8 cellular contexts compared by ENCODE assay signal in genomic region chr2:196798980-196799379, GRCh38. TPM values are rescaled to one million over a fixed set of nuclear protein-coding genes. Genes with fewer than 3 reads are reported as not detected.
DNase-seq lines count a peak whose midpoint lies in the region; ATAC-seq and TF ChIP-seq lines count a peak whose summit lies in the region.

No MANE protein-coding gene starts in this region.

- H3K36me3 Mint-ChIP-seq in activated CD4-positive, alpha-beta T cell treated with anti-CD3 and anti-CD28 coated beads, Interleukin-2, amount 10 ng/mL, durations not matched to agents 7 days and 5 days (ENCODE audit: low read depth): peaks cover 23% of the 10 kb centered on the region

- H3K27ac ChIP-seq in colonic mucosa: peak overlapping the region; percentile 47

- H3K27me3 Mint-ChIP-seq in activated CD4-positive, alpha-beta T cell treated with anti-CD3 and anti-CD28 coated beads, Interleukin-2, amount 10 ng/mL, durations not matched to agents 7 days and 5 days: no peaks in the 10 kb centered on the region

- ATAC-seq in GM21447 (IDR thresholded peaks at IDR 0.05; ENCODE audit: unreplicated experiment): no peak

- H3K9me3 ChIP-seq in colonic mucosa: no peaks in the 10 kb centered on the region

- H3K4me3 ChIP-seq in LNCaP clone FGC (ENCODE audit: low read depth, low read length) (peak overlapping the region; percentile 93), colonic mucosa (peak overlapping the region; percentile 63)

- TF ChIP-seq CTCF in LNCaP clone FGC (IDR thresholded peaks at IDR 0.05; ENCODE audit: control insufficient read depth, extremely low read depth, insufficient read depth) (no peak), colonic mucosa (IDR thresholded peaks at IDR 0.05) (no peak)

- H3K9ac ChIP-seq in colonic mucosa (ENCODE audit: low read depth in 2 of 2, low read length in 2 of 2): peak overlapping the region; percentile 71 to 77

- DNase-seq in activated CD4-positive, alpha-beta T cell treated with anti-CD3 and anti-CD28 coated beads, Interleukin-2, amount 10 ng/mL, durations not matched to agents 7 days and 5 days: no peak
- no peak for DNase-seq in activated CD4-positive, alpha-beta T cell treated with anti-CD3 and anti-CD28 coated beads for 1 hour
- DNase-seq in LNCaP clone FGC (ENCODE audit: low read depth): no peak
- DNase-seq in colonic mucosa: no peak
- DNase-seq in myocyte (ENCODE audit: low read depth): peak; percentile 7
- no peak for DNase-seq in mesenteric fat pad (ENCODE audit: low spot score)
- no peak for DNase-seq in NOMO-1 treated with DMSO at 0.1 percent for 48 hours (lab: John Stamatoyannopoulos, UW; ENCODE audit: unreplicated experiment)

- POLR2A ChIA-PET in activated CD4-positive, alpha-beta T cell treated with anti-CD3 and anti-CD28 coated beads, Interleukin-2, amount 10 ng/mL, durations not matched to agents 7 days and 5 days (lab: Charles Lee): no interaction called here

- H3K9me3 Mint-ChIP-seq in activated CD4-positive, alpha-beta T cell treated with anti-CD3 and anti-CD28 coated beads, Interleukin-2, amount 10 ng/mL, durations not matched to agents 7 days and 5 days: peaks cover 3% of the 10 kb centered on the region

- peaks cover 38% of the 10 kb centered on the region for H3K4me1 Mint-ChIP-seq in activated CD4-positive, alpha-beta T cell treated with anti-CD3 and anti-CD28 coated beads, Interleukin-2, amount 10 ng/mL, durations not matched to agents 7 days and 5 days

- H3K4me1 ChIP-seq in colonic mucosa: peaks cover 6% of the 10 kb centered on the region

- no peaks in the 10 kb centered on the region for H3K36me3 ChIP-seq in colonic mucosa

- H3K27me3 ChIP-seq in colonic mucosa: no peaks in the 10 kb centered on the region

- H3K27ac Mint-ChIP-seq in activated CD4-positive, alpha-beta T cell treated with anti-CD3 and anti-CD28 coated beads, Interleukin-2, amount 10 ng/mL, durations not matched to agents 7 days and 5 days: peak overlapping the region; percentile 97

- H3K4me3 Mint-ChIP-seq in activated CD4-positive, alpha-beta T cell treated with anti-CD3 and anti-CD28 coated beads, Interleukin-2, amount 10 ng/mL, durations not matched to agents 7 days and 5 days: peak overlapping the region; percentile 96

- CTCF ChIA-PET in activated CD4-positive, alpha-beta T cell treated with anti-CD3 and anti-CD28 coated beads, Interleukin-2, amount 10 ng/mL, durations not matched to agents 7 days and 5 days (lab: Charles Lee): interaction anchor here (0.6 to 1.6 kb wide), 7 partner anchors 9 to 601 kb away, joined by 3 to 5 read pairs (median 3); no protein-coding TSS in a partner anchor

- intact Hi-C loops in colonic mucosa (cut with DNase I): no loop called here

RNA-seq across cellular contexts. Expression of gene GTF3C3, which starts 0.5 kb away (rescaled TPM):
- total RNA-seq in activated CD4-positive, alpha-beta T cell treated with anti-CD3 and anti-CD28 coated beads, Interleukin-2, amount 10 ng/mL, durations not matched to agents 7 days and 5 days: 10 to 100 TPM; 39.6 to 44.9 TPM
- 10 to 100 TPM; 23.1 to 32.9 TPM for total RNA-seq in colonic mucosa
- 17.0 and 17.8 TPM in 2 replicates for total RNA-seq in myocyte
- 5.7 TPM for polyA plus RNA-seq in myocyte (2012)
- 20.1 TPM for total RNA-seq in mesenteric fat pad

RNA-seq across cellular contexts. Expression of gene C2orf66, which starts 10.2 kb away (rescaled TPM):
- under 1 TPM; 0.20 to 0.44 TPM for total RNA-seq in activated CD4-positive, alpha-beta T cell treated with anti-CD3 and anti-CD28 coated beads, Interleukin-2, amount 10 ng/mL, durations not matched to agents 7 days and 5 days
- total RNA-seq in colonic mucosa (under 1 TPM in 1 of 2 donors, not detected in 1; 0.19 TPM), myocyte (not detected in 2 replicates), mesenteric fat pad (0.26 TPM)
- polyA plus RNA-seq in myocyte (2012): 0.19 TPM
